In genomic region chr12:30110505-30110904, GRCh38 we compare ENCODE assay signal across 31 cellular contexts.
"Had no signal": no experiment of that assay in that cellular context is flagged by ENCODE, and none has a peak within 500 bp of the region (broad histone marks: within the 10 kb centered on the region; RNA-seq: fewer than 3 reads in every experiment).

No MANE protein-coding gene starts in this region.

- ATAC-seq: activated CD8-positive, alpha-beta T cell treated with anti-CD3 and anti-CD28 coated beads for 36 hours; activated T-cell treated with anti-CD3 and anti-CD28 coated beads, Interleukin-2, amount 50 U/mL, for 72 hours; activated T-helper 17 cell treated with anti-CD3 and anti-CD28 coated beads, Interleukin-2, amount 50 U/mL, for 72 hours; body of pancreas had no signal

- H3K27me3 Mint-ChIP-seq: activated CD4-positive, alpha-beta T cell treated with anti-CD3 and anti-CD28 coated beads, Interleukin-2, amount 10 ng/mL, durations not matched to agents 24 days and 14 days; activated CD8-positive, alpha-beta T cell treated with anti-CD3 and anti-CD28 coated beads for 36 hours; activated naive CD8-positive, alpha-beta T cell treated with anti-CD3 and anti-CD28 coated beads for 36 hours; activated T-helper 17 cell treated with anti-CD3 and anti-CD28 coated beads, Interleukin-2, amount 50 U/mL, for 72 hours had no signal

- H3K4me3 ChIP-seq: ascending aorta, body of pancreas, MG63, SJSA1 had no signal

- H3K4me1 ChIP-seq: ascending aorta, body of pancreas had no signal

- H3K4me1 Mint-ChIP-seq: activated CD4-positive, alpha-beta T cell treated with anti-CD3 and anti-CD28 coated beads, Interleukin-2, amount 10 ng/mL, durations not matched to agents 24 days and 14 days; activated naive CD8-positive, alpha-beta T cell treated with anti-CD3 and anti-CD28 coated beads for 36 hours; activated T-helper 17 cell treated with anti-CD3 and anti-CD28 coated beads, Interleukin-2, amount 50 U/mL, for 72 hours had no signal

- DNase-seq: activated CD4-positive, alpha-beta T cell treated with anti-CD3 and anti-CD28 coated beads, Interleukin-2, amount 10 ng/mL, durations not matched to agents 24 days and 14 days; activated CD4-positive, alpha-beta T cell treated with anti-CD3 and anti-CD28 coated beads, Interleukin-2, amount 50 U/mL, for 4 hours; activated CD8-positive, alpha-beta T cell treated with anti-CD3 and anti-CD28 coated beads for 36 hours; activated effector memory CD4-positive, alpha-beta T cell treated with anti-CD3 and anti-CD28 coated beads, Interleukin-2, amount 50 U/mL, for 16 hours; activated naive CD4-positive, alpha-beta T cell; activated naive CD4-positive, alpha-beta T cell treated with anti-CD3 and anti-CD28 coated beads, Interleukin-2, amount 50 U/mL, for 16 hours; activated naive CD8-positive, alpha-beta T cell treated with anti-CD3 and anti-CD28 coated beads for 36 hours; activated T-cell treated with anti-CD3 and anti-CD28 coated beads, Interleukin-2, amount 50 U/mL, for 1 hour; activated T-cell treated with anti-CD3 and anti-CD28 coated beads, Interleukin-2, amount 50 U/mL, for 72 hours; body of pancreas; central memory CD4-positive, alpha-beta T cell; Kasumi-1; KG1; MG63; NCI-H1048; NCI-H1105 treated with DMSO at 0.1 percent for 48 hours; NCI-H1436; NCI-H1694; NCI-H2029 treated with DMSO at 0.1 percent for 48 hours; NCI-H2107; NCI-H2171; NCI-H510A; NCI-H526; NCI-H748 treated with DMSO at 0.1 percent for 48 hours; NK-92 treated with Interleukin-12 subunit alpha and Interleukin-12 subunit beta, amount 100 ng/mL, for 24 hours; SHP77; T-helper 1 cell; T1000 had no signal

- H3K9me3 Mint-ChIP-seq: activated CD4-positive, alpha-beta T cell treated with anti-CD3 and anti-CD28 coated beads, Interleukin-2, amount 10 ng/mL, durations not matched to agents 24 days and 14 days had no signal

- H3K36me3 Mint-ChIP-seq: activated naive CD8-positive, alpha-beta T cell treated with anti-CD3 and anti-CD28 coated beads for 36 hours had no signal

- H3K4me3 Mint-ChIP-seq: activated CD4-positive, alpha-beta T cell treated with anti-CD3 and anti-CD28 coated beads, Interleukin-2, amount 10 ng/mL, durations not matched to agents 24 days and 14 days; activated CD8-positive, alpha-beta T cell treated with anti-CD3 and anti-CD28 coated beads for 36 hours; activated naive CD8-positive, alpha-beta T cell treated with anti-CD3 and anti-CD28 coated beads for 36 hours; activated T-cell treated with anti-CD3 and anti-CD28 coated beads, Interleukin-2, amount 50 U/mL, for 72 hours; activated T-helper 17 cell treated with anti-CD3 and anti-CD28 coated beads, Interleukin-2, amount 50 U/mL, for 72 hours had no signal

- H3K27ac Mint-ChIP-seq: activated CD4-positive, alpha-beta T cell treated with anti-CD3 and anti-CD28 coated beads, Interleukin-2, amount 10 ng/mL, durations not matched to agents 24 days and 14 days; activated CD8-positive, alpha-beta T cell treated with anti-CD3 and anti-CD28 coated beads for 36 hours; activated naive CD8-positive, alpha-beta T cell treated with anti-CD3 and anti-CD28 coated beads for 36 hours; activated T-cell treated with anti-CD3 and anti-CD28 coated beads, Interleukin-2, amount 50 U/mL, for 72 hours; activated T-helper 17 cell treated with anti-CD3 and anti-CD28 coated beads, Interleukin-2, amount 50 U/mL, for 72 hours had no signal

- H3K27ac ChIP-seq: ascending aorta, body of pancreas, SJSA1 had no signal

- H3K36me3 ChIP-seq: ascending aorta, MG63, SJSA1 had no signal

- H3K27me3 ChIP-seq: ascending aorta, body of pancreas, MG63, SJSA1 had no signal

- H3K9me3 ChIP-seq: ascending aorta, body of pancreas, MG63, SJSA1 had no signal
